Comparison of ENCODE assay signal across 8 cellular contexts in genomic region chr12:133080619-133081407, GRCh38. TPM values are rescaled to one million over a fixed set of nuclear protein-coding genes. Genes with fewer than 3 reads are reported as not detected.
A peak's percentile ranks its signal among the peaks of the same experiment; 100 is the strongest.
DNase-seq lines count a peak whose midpoint lies in the region; ATAC-seq and TF ChIP-seq lines count a peak whose summit lies in the region.

ZNF140 (plus strand) TSS chr12:133080923; CDS start chr12:133081321, 398 bp downstream.

- H3K4me1 ChIP-seq in Karpas-422 (ENCODE audit: low read length) = peaks cover 9% of the 10 kb centered on the region; the same call in 1 of the 2 replicates
- peaks cover 0 to 14% (median 3%) of the 10 kb centered on the region in 3 donors for H3K4me1 ChIP-seq in gastroesophageal sphincter
- H3K4me1 ChIP-seq in neutrophil (ENCODE audit: control insufficient read depth in 1 of 2, insufficient read depth in 1 of 2, low read depth in 1 of 2, low read length in 1 of 2) = peaks cover 13 to 18% of the 10 kb centered on the region in 2 experiments

- peak within 1 kb of the TSS; percentile 70 for H3K9ac ChIP-seq in Karpas-422 (ENCODE audit: low read length)

- no peak for TF ChIP-seq EP300 in gastroesophageal sphincter (IDR thresholded peaks at IDR 0.05)

- peaks cover 7% of the 10 kb centered on the region for H3K79me2 ChIP-seq in Karpas-422 (ENCODE audit: low read length)

- peak within 1 kb of the TSS; percentile 69 for H3K4me2 ChIP-seq in Karpas-422 (ENCODE audit: low read depth, low read length, poor library complexity, severe bottlenecking)

- H3K27me3 ChIP-seq in Karpas-422 (ENCODE audit: low read length) (no peaks in the 10 kb centered on the region), gastroesophageal sphincter (no peaks in the 10 kb centered on the region), neutrophil (no peaks in the 10 kb centered on the region)

- peak within 1 kb of the TSS; percentile 81 for H3K27ac ChIP-seq in Karpas-422 (ENCODE audit: low read length)
- peak within 1 kb of the TSS; percentile 94 to 99 (median 98) for H3K27ac ChIP-seq in gastroesophageal sphincter
- peak within 1 kb of the TSS; percentile 90 for H3K27ac ChIP-seq in neutrophil

- ATAC-seq in GM21786 (IDR thresholded peaks at IDR 0.05; ENCODE audit: unreplicated experiment) = peak; percentile 62
- ATAC-seq in gastroesophageal sphincter = peak; percentile 84

- H3K9me3 ChIP-seq in Karpas-422 (ENCODE audit: low read length) = peaks cover 56% of the 10 kb centered on the region
- peaks cover 0 to 80% (median 3%) of the 10 kb centered on the region in 3 donors for H3K9me3 ChIP-seq in gastroesophageal sphincter
- peaks cover 47% of the 10 kb centered on the region for H3K9me3 ChIP-seq in neutrophil

- DNase-seq in ELR (ENCODE audit: low read depth) = peak; percentile 96
- DNase-seq in Karpas-422 = peak; percentile 95
- DNase-seq in SHP77 (lab: John Stamatoyannopoulos, UW) = peak; percentile 95 to 96
- peak; percentile 95 for DNase-seq in activated naive CD4-positive, alpha-beta T cell treated with Interleukin-2 at 50 U/mL for 16 hours
- peak; percentile 99 for DNase-seq in superior temporal gyrus (ENCODE audit: extremely low spot score)

- no peaks in the 10 kb centered on the region for H3K9me2 ChIP-seq in Karpas-422 (replicated peaks; ENCODE audit: insufficient read depth, low read length)

- H3K36me3 ChIP-seq in Karpas-422 (ENCODE audit: insufficient read depth, low read length) (peaks cover 44% of the 10 kb centered on the region), gastroesophageal sphincter (peaks cover 13 to 45% of the 10 kb centered on the region in 2 donors), neutrophil (peaks cover 24% of the 10 kb centered on the region)

- H3K4me3 ChIP-seq in Karpas-422 (ENCODE audit: low read length) (peak within 1 kb of the TSS; percentile 68), gastroesophageal sphincter (peak within 1 kb of the TSS; percentile 80 to 95), neutrophil (ENCODE audit: low read depth in 1 of 2, low read length in 1 of 2) (peak within 1 kb of the TSS; percentile 89 to 98)

- peak; percentile 50 to 75 for TF ChIP-seq POLR2A in gastroesophageal sphincter (IDR thresholded peaks at IDR 0.05)

- 0% methylated on average over 2 to 7 of the region's 60 CpGs for WGBS in gastroesophageal sphincter (ENCODE audit: low coverage in 1 of 2), 2 donors

- H4K20me1 ChIP-seq in Karpas-422 (ENCODE audit: insufficient read depth, low read depth, low read length) = no peaks in the 10 kb centered on the region

- peak within 1 kb of the TSS; percentile 84 for H2AFZ ChIP-seq in Karpas-422 (ENCODE audit: low read length)

- peak in 2 of 4 experiments; percentile 50 to 51 for TF ChIP-seq CTCF in gastroesophageal sphincter (IDR thresholded peaks at IDR 0.05)
- peak; percentile 60 for TF ChIP-seq CTCF in neutrophil (IDR thresholded peaks at IDR 0.05)

RNA-seq across cellular contexts. Expression of gene ZNF140, which starts in this region (rescaled TPM):
- total RNA-seq in Karpas-422 (2014; rRNA removed; shearing (Covaris generic); ENCODE audit: low replicate concordance) = 11.0 and 29.0 TPM in 2 replicates
- total RNA-seq in gastroesophageal sphincter = 10 to 100 TPM in 3 of 4 donors, 1 to 10 TPM in 1; 9.7 to 29.7 (median 13.7) TPM

Comparison
In these comparisons a context has a peak if more than half of its experiments do, and no peak if none do; other contexts are left out.
1. Peak in every context shown above with its lines: DNase-seq, ATAC-seq, H3K4me3 ChIP-seq and H3K27ac ChIP-seq.